ENCODE assay signal across 12 cellular contexts in the genomic region with DNA sequence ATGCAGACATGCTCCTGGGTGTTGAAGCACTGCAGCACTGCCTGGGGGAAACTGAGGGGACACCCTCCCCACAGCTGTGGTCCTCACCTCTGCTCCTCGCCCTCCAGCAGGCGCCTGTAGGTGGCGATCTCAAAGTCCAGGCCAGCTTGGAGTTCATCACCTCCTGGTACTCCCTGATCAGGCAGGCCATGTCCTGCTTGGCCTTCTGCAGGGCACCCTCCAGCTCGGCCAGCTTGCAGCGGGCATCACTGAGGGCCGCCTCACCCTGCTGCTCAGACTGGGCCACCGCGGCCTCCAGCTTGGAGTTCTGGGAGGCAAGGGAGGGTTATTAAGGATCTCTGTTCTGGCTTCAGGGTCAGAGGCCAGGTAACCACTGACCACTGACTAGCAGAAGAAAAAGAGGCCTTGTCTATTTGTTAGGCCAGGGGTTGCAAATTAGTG. TPM values are rescaled to one million over a fixed set of nuclear protein-coding genes. Genes with fewer than 3 reads are reported as not detected.
DNase-seq lines count a peak whose midpoint lies in the region; ATAC-seq, FAIRE-seq and TF ChIP-seq lines count a peak whose summit lies in the region.
"Not testable (repeated sequence)": the region's sequence is repeated elsewhere in the genome, so short reads cannot be mapped to it uniquely, and the experiment has no call there.
"Had no signal": no experiment of that assay in that cellular context is flagged by ENCODE, and none has a peak within 500 bp of the region (broad histone marks: within the 10 kb centered on the region; RNA-seq: fewer than 3 reads in every experiment).

No MANE protein-coding gene starts in this region.

- POLR2A ChIA-PET in A549 (lab: Yijun Ruan, JAX) (interaction anchor here (1.0 to 18.5 kb wide), 8 partner anchors 15 to 628 kb away, joined by 3 to 383 read pairs (median 14); a partner anchor contains a TSS), PC-3 (lab: Charles Lee; ENCODE audit: unreplicated experiment) (interaction anchor here (0.6 kb wide), 1 partner anchor 65 kb away, joined by 4 read pairs; no protein-coding TSS in a partner anchor)
- POLR2A ChIA-PET in WTC11 (lab: Charles Lee) = not testable (repeated sequence)

- peak overlapping the region; percentile 69 to 97 for H3K27ac ChIP-seq in A549
- not testable (repeated sequence) for H3K27ac ChIP-seq in PC-3 (ENCODE audit: low read length); brain microvascular endothelial cell

- H3K4me2 ChIP-seq in A549; PC-3 (ENCODE audit: low read length): not testable (repeated sequence)

- in situ Hi-C loops in brain microvascular endothelial cell (cut with HindIII; ENCODE audit: low pct_ligation_motif_present, low sequenced_read_pairs) = not testable (repeated sequence)

- H3K36me3 ChIP-seq in GM06990 (ENCODE audit: control insufficient read depth, insufficient read depth, low read length); brain microvascular endothelial cell (replicated peaks): not testable (repeated sequence)
- H3K36me3 ChIP-seq in PC-3 (ENCODE audit: low read depth, low read length) = peaks cover 17% of the 10 kb centered on the region; the same call in 1 of the 2 replicates

- peak; percentile 20; the same call in 1 of the 2 replicates for TF ChIP-seq POLR2A in A549 (IDR thresholded peaks at IDR 0.05; ENCODE audit: low read length)

- not testable (repeated sequence) for H3K9ac ChIP-seq in PC-3 (ENCODE audit: low read length)

- not testable (repeated sequence) for BruUV-seq in PC-3 (replicated peaks; lab: Mats Ljungman, UMichigan)

- WGBS in A549 (ENCODE audit: missing lambda C conversion rate) = 29% methylated on average over 8 of the region's 8 CpGs

- peaks cover 23% of the 10 kb centered on the region for H3F3A ChIP-seq in PC-3 (ENCODE audit: low read length, unreplicated experiment)

- H4K20me1 ChIP-seq in PC-3 (ENCODE audit: low read length) = not testable (repeated sequence)

- not testable (repeated sequence) for H3K9me3 Mint-ChIP-seq in HFFc6, WTC11

- CTCF ChIA-PET in A549 (lab: Yijun Ruan, JAX) = interaction anchor here (0.6 to 14.8 kb wide), 34 partner anchors 7 to 628 kb away, joined by 3 to 321 read pairs (median 6); a partner anchor contains a TSS
- CTCF ChIA-PET in PC-3 (lab: Charles Lee) = interaction anchor here (0.6 to 0.8 kb wide), 2 partner anchors 9 to 27 kb away, joined by 4 to 5 read pairs; no protein-coding TSS in a partner anchor
- CTCF ChIA-PET in WTC11 (lab: Charles Lee) = interaction anchor here (0.6 to 4.9 kb wide), 15 partner anchors 11 to 627 kb away, joined by 3 to 45 read pairs (median 5); a partner anchor contains a TSS

- TF ChIP-seq EP300 in A549 (IDR thresholded peaks at IDR 0.05) = not testable (repeated sequence)

- not testable (repeated sequence) for H3K27me3 ChIP-seq in GM06990 (replicated peaks; ENCODE audit: control insufficient read depth, insufficient read depth, low read length); PC-3 (ENCODE audit: low read length); brain microvascular endothelial cell (replicated peaks)

- peak; percentile 22 to 23; a peak in 2 of 5 replicates for TF ChIP-seq RAD21 in A549 (conservative IDR thresholded peaks at IDR 0.05 in 1 of 2, IDR thresholded peaks at IDR 0.05 in 1 of 2)

- peak; percentile 55 for TF ChIP-seq CTCF in A549 (IDR thresholded peaks at IDR 0.05)
- TF ChIP-seq CTCF in GM06990 (IDR thresholded peaks at IDR 0.05; ENCODE audit: insufficient read depth, low read length, poor library complexity, severe bottlenecking) = peak; percentile 34
- TF ChIP-seq CTCF in HFFc6 (IDR thresholded peaks at IDR 0.05) = peak; percentile 59
- peak; percentile 62 for TF ChIP-seq CTCF in PC-3 (conservative IDR thresholded peaks at IDR 0.05; ENCODE audit: low read depth, low read length)
- TF ChIP-seq CTCF in WTC11 (IDR thresholded peaks at IDR 0.05) = not testable (repeated sequence)
- TF ChIP-seq CTCF in brain microvascular endothelial cell (IDR thresholded peaks at IDR 0.05; ENCODE audit: low read depth, low read length, missing control alignments) = peak; percentile 43
- TF ChIP-seq CTCF in fibroblast of pulmonary artery (IDR thresholded peaks at IDR 0.05; ENCODE audit: low read length, missing control alignments) = peak; percentile 18

- not testable (repeated sequence) for FAIRE-seq in A549 (lab: Jason Lieb, UNC)

- H3K4me1 Mint-ChIP-seq in HFFc6 (ENCODE audit: low read depth) (peaks cover 20% of the 10 kb centered on the region), WTC11 (peaks cover 27% of the 10 kb centered on the region)

- peaks cover 11% of the 10 kb centered on the region for H3K27me3 Mint-ChIP-seq in HFFc6 (ENCODE audit: insufficient read depth)
- peaks cover 58% of the 10 kb centered on the region for H3K27me3 Mint-ChIP-seq in WTC11 (ENCODE audit: low read depth)

- not testable (repeated sequence) for H2AFZ ChIP-seq in PC-3 (ENCODE audit: low read length)

- H3K4me3 ChIP-seq in A549; GM06990 (replicated peaks; ENCODE audit: low read depth, low read length); PC-3 (ENCODE audit: low read length); brain microvascular endothelial cell (ENCODE audit: low read depth, low read length); fibroblast of pulmonary artery (replicated peaks; ENCODE audit: low read depth, low read length): not testable (repeated sequence)

- not testable (repeated sequence) for H3K27ac Mint-ChIP-seq in HFFc6, WTC11

- H3K4me3 Mint-ChIP-seq in HFFc6, WTC11: not testable (repeated sequence)

- intact Hi-C loops in PC-3 (cut with micrococcal nuclease) = loop anchor here (5.0 kb wide), 1 partner anchor 75 kb away; no protein-coding TSS in a partner anchor
- intact Hi-C loops in posterior vena cava (cut with DNase I) = not testable (repeated sequence)

- H3K36me3 Mint-ChIP-seq in HFFc6 (ENCODE audit: low read depth); WTC11: not testable (repeated sequence)

- peak in 1 of 2 experiments; percentile 0; a peak in 3 of 6 replicates for ATAC-seq in A549
- not testable (repeated sequence) for ATAC-seq in PC-3
- ATAC-seq in WTC11 = peak; percentile 11; the same call in 1 of the 2 replicates

- H3K4me1 ChIP-seq in A549 (peaks cover 89% of the 10 kb centered on the region), PC-3 (ENCODE audit: insufficient read depth, low read length) (peaks cover 20% of the 10 kb centered on the region)

- DNase-seq in A549 (ENCODE audit: low read depth in 1 of 2, low spot score in 1 of 2) (peak in 1 of 2 experiments; percentile 79), PC-3 (peak; percentile 36), WTC11 (ENCODE audit: low spot score) (peak; percentile 61), posterior vena cava (ENCODE audit: low spot score) (peak; percentile 49)
- not testable (repeated sequence) for DNase-seq in GM06990 (ENCODE audit: extremely low read depth, insufficient read length); HFFc6; brain microvascular endothelial cell; fibroblast of pulmonary artery (ENCODE audit: low read depth)

- H3K79me2 ChIP-seq in PC-3 (ENCODE audit: low read length) = not testable (repeated sequence)

- H3K9me3 ChIP-seq in A549; PC-3 (ENCODE audit: low read length): not testable (repeated sequence)

- H3K9me2 ChIP-seq in PC-3 (replicated peaks; ENCODE audit: low read length) = not testable (repeated sequence)

TF ChIP-seq in A549, 52 proteins besides CTCF, POLR2A, EP300 and RAD21 (continues in another document):
- TF ChIP-seq HOXB5 (CRISPR knock-in tag; IDR thresholded peaks at IDR 0.05) = peak; percentile 50; the same call in 1 of the 2 replicates
- peak; percentile 0; the same call in 1 of the 2 replicates for TF ChIP-seq GATA3 (IDR thresholded peaks at IDR 0.05; ENCODE audit: borderline replicate concordance)

RNA-seq across cellular contexts. Expression of a gene that starts 19.2 kb away (rescaled TPM):
- 2,033 and 2,623 TPM in 2 replicates for polyA plus RNA-seq in A549 (2011; rRNA removed)
- polyA plus RNA-seq in A549 (2012; cell fraction: cytosol; rRNA removed) = 5,680 and 6,103 TPM in 2 replicates
- 6,979 and 9,418 TPM in 2 replicates for polyA plus RNA-seq in A549 (2012; cell fraction: nucleus; rRNA removed)
- 3,055 to 3,652 TPM (median 3,189 TPM) in 3 replicates for polyA plus RNA-seq in A549 (2017; fragmentation: RNase III; extraction: RNeasy Plus Mini Kit Qiagen cat#74134 plus additional on column Dnase treatment)
- 2,472 and 2,922 TPM in 2 replicates for polyA minus RNA-seq in A549 (2011; rRNA and poly(A)+ RNA removed)
- 100 to 1,000 TPM in 2 of 6 experiments, 10 to 100 TPM in 4; 62.7 to 379 (median 67.5) TPM for total RNA-seq in HFFc6 (2021; fragmentation: NEBNext Ultra II Directional; extraction: Animal tissue kit (Norgen Biotek cat#: 25700))
- 2,144 and 2,979 TPM in 2 replicates for total RNA-seq in PC-3 (2014; rRNA removed)
- total RNA-seq in WTC11 (2021) = 10.6 to 11.5 TPM (median 11.4 TPM) in 3 replicates
- 1 to 10 TPM; 4.1 to 6.8 TPM for total RNA-seq in posterior vena cava
- total RNA-seq: CD4-positive, CD25-positive, alpha-beta regulatory T cell; Right ventricle myocardium inferior had no signal
- polyA plus RNA-seq: naive thymus-derived CD4-positive, alpha-beta T cell had no signal

RNA-seq across cellular contexts. Expression of a gene that starts 22.2 kb away (rescaled TPM):
- polyA plus RNA-seq in A549 (2011; rRNA removed) = 23.5 and 43.0 TPM in 2 replicates
- polyA plus RNA-seq in A549 (2012; cell fraction: cytosol; rRNA removed) = 10.6 and 13.1 TPM in 2 replicates
- 73.1 and 148 TPM in 2 replicates for polyA plus RNA-seq in A549 (2012; cell fraction: nucleus; rRNA removed)
- polyA plus RNA-seq in A549 (2017; fragmentation: RNase III; extraction: RNeasy Plus Mini Kit Qiagen cat#74134 plus additional on column Dnase treatment) = 331 to 441 TPM (median 378 TPM) in 3 replicates
- polyA minus RNA-seq in A549 (2011; rRNA and poly(A)+ RNA removed) = 4.4 and 5.3 TPM in 2 replicates
- under 1 TPM in 5 of 6 experiments, not detected in 1; 0.15 to 0.26 (median 0.19) TPM for total RNA-seq in HFFc6 (2021; fragmentation: NEBNext Ultra II Directional; extraction: Animal tissue kit (Norgen Biotek cat#: 25700))
- total RNA-seq in PC-3 (2014; rRNA removed) = 0.98 and 1.2 TPM in 2 replicates
- total RNA-seq in WTC11 (2021) = 0.11 to 0.18 TPM in 2 of 3 replicates, not detected in the other
- not detected for total RNA-seq in posterior vena cava
- total RNA-seq: CD4-positive, CD25-positive, alpha-beta regulatory T cell; Right ventricle myocardium inferior; urinary bladder had no signal
- polyA plus RNA-seq: naive thymus-derived CD4-positive, alpha-beta T cell had no signal

RNA-seq across cellular contexts. Expression of a gene that starts 39.1 kb away (rescaled TPM):
- polyA plus RNA-seq in A549 (2011; rRNA removed) (1,799 and 1,935 TPM in 2 replicates), A549 (2017; fragmentation: RNase III; extraction: RNeasy Plus Mini Kit Qiagen cat#74134 plus additional on column Dnase treatment) (3,419 to 3,643 TPM (median 3,445 TPM) in 3 replicates)
- polyA plus RNA-seq in A549 (2012; cell fraction: cytosol; rRNA removed) = 4,307 and 4,853 TPM in 2 replicates
- polyA plus RNA-seq in A549 (2012; cell fraction: nucleus; rRNA removed) = 4,173 and 4,472 TPM in 2 replicates
- polyA minus RNA-seq in A549 (2011; rRNA and poly(A)+ RNA removed) = 632 and 835 TPM in 2 replicates
- under 1 TPM; 0.34 to 0.84 (median 0.70) TPM for total RNA-seq in HFFc6 (2021; fragmentation: NEBNext Ultra II Directional; extraction: Animal tissue kit (Norgen Biotek cat#: 25700))
- total RNA-seq in PC-3 (2014; rRNA removed) (1,688 and 2,042 TPM in 2 replicates), WTC11 (2021) (0.21 to 0.70 TPM (median 0.34 TPM) in 3 replicates), posterior vena cava (not detected)
- total RNA-seq: CD4-positive, CD25-positive, alpha-beta regulatory T cell; Right ventricle myocardium inferior; urinary bladder had no signal
- polyA plus RNA-seq: CD4-positive, CD25-positive, alpha-beta regulatory T cell; naive thymus-derived CD4-positive, alpha-beta T cell; urinary bladder had no signal

Comparison
In these comparisons a context has a peak if more than half of its experiments do, and no peak if none do; other contexts are left out.
1. RNA of a gene that starts 39.1 kb away (total RNA-seq): 1,688 to 2,042 TPM in PC-3; 0.34 to 0.84 TPM in HFFc6, 0.21 to 0.70 TPM in WTC11 and not detected in posterior vena cava; every median in the first group is over 100 times any median in the second.